1 cellular context compared by ENCODE assay signal in genomic region chr17:1270210-1271019, GRCh38.
TF ChIP-seq lines count a peak whose summit lies in the region.

BHLHA9 (plus strand) TSS chr17:1270444; CDS start chr17:1270564, 120 bp downstream.

TF ChIP-seq in WTC11, 78 proteins besides CTCF, POLR2A, EP300 and RAD21 (continued from another document):
- no peak for TF ChIP-seq CBFB (CRISPR knock-in tag; IDR thresholded peaks at IDR 0.05; ENCODE audit: low read depth)
